In genomic region chr6:149484733-149485700, GRCh38 we compare ENCODE assay signal across 8 cellular contexts. TPM values are rescaled to one million over a fixed set of nuclear protein-coding genes. Genes with fewer than 3 reads are reported as not detected.
DNase-seq lines count a peak whose midpoint lies in the region; TF ChIP-seq lines count a peak whose summit lies in the region.

Gene ZC3H12D (minus strand): TSS chr6:149485014. CDS start chr6:149474543, 10,471 bp downstream.

- H3K27ac Mint-ChIP-seq in HFFc6, result no peak within 1 kb of the TSS; the same call in 1 of the 2 replicates

- no peaks in the 10 kb centered on the region for H3K36me3 ChIP-seq in cardiac muscle cell
- H3K36me3 ChIP-seq in BE2C, result no peaks in the 10 kb centered on the region

- H3K27me3 Mint-ChIP-seq in HFFc6 (ENCODE audit: insufficient read depth), result peaks cover 9% of the 10 kb centered on the region

- H3K36me3 Mint-ChIP-seq in HFFc6 (ENCODE audit: low read depth), result no peaks in the 10 kb centered on the region

- H3K27me3 ChIP-seq in cardiac muscle cell, result no peaks in the 10 kb centered on the region
- no peaks in the 10 kb centered on the region for H3K27me3 ChIP-seq in BE2C

- H3K27ac ChIP-seq in cardiac muscle cell, result no peak within 1 kb of the TSS

- H3K4me1 Mint-ChIP-seq in HFFc6 (ENCODE audit: low read depth), result peaks cover 11% of the 10 kb centered on the region

- H3K4me1 ChIP-seq in cardiac muscle cell (ENCODE audit: low read depth), result peaks cover 5% of the 10 kb centered on the region
- no peaks in the 10 kb centered on the region for H3K4me1 ChIP-seq in BE2C

- no peak within 1 kb of the TSS for H3K4me3 Mint-ChIP-seq in HFFc6

- no peak within 1 kb of the TSS for H3K4me3 ChIP-seq in cardiac muscle cell
- H3K4me3 ChIP-seq in BE2C (ENCODE audit: low read depth, low read length), result no peak within 1 kb of the TSS

- DNase-seq in HFFc6, result peak; percentile 26
- DNase-seq in NOMO-1 (lab: John Stamatoyannopoulos, UW; ENCODE audit: unreplicated experiment in 2 of 2), result peak; percentile 89 to 91
- peak; percentile 82 for DNase-seq in activated T-cell treated with anti-CD3 and anti-CD28 coated beads, Interleukin-2, amount 50 U/mL, for 1 hour
- DNase-seq in cardiac muscle cell (ENCODE audit: low read depth in 1 of 2, low spot score in 1 of 2), result peak in 1 of 2 donors; percentile 28
- peak; percentile 66 for DNase-seq in stimulated activated CD4-positive, alpha-beta T cell treated with anti-CD3 and anti-CD28 coated beads, Interleukin-2, amount 100 ng/mL, for 4 hours (ENCODE audit: low read depth)
- no peak for DNase-seq in BE2C
- DNase-seq in cortex of kidney (lab: John Stamatoyannopoulos, UW), result no peak

- H3K9me3 ChIP-seq in cardiac muscle cell (ENCODE audit: low read depth) (no peaks in the 10 kb centered on the region), BE2C (no peaks in the 10 kb centered on the region)

- no peaks in the 10 kb centered on the region for H3K9me3 Mint-ChIP-seq in HFFc6

- TF ChIP-seq CTCF in GM12873 (IDR thresholded peaks at IDR 0.05; ENCODE audit: insufficient read depth, low read depth, low read length, missing control alignments) (peak; percentile 68), HFFc6 (IDR thresholded peaks at IDR 0.05) (peak; percentile 21; the same call in 1 of the 2 replicates), cardiac muscle cell (IDR thresholded peaks at IDR 0.05; ENCODE audit: low read depth, low read length) (peak; percentile 7), BE2C (IDR thresholded peaks at IDR 0.05; ENCODE audit: low read depth, low read length) (no peak)

RNA-seq across cellular contexts. Expression of gene ZC3H12D, which starts in this region (rescaled TPM):
- under 1 TPM in 4 of 6 experiments, not detected in 2; 0.05 to 0.16 (median 0.10) TPM for total RNA-seq in HFFc6 (2021; fragmentation: NEBNext Ultra II Directional; extraction: Animal tissue kit (Norgen Biotek cat#: 25700))
- 0.07 and 0.24 TPM in 2 replicates for total RNA-seq in cardiac muscle cell
- 0.29 and 0.72 TPM in 2 replicates for polyA plus RNA-seq in cardiac muscle cell
- not detected for polyA plus RNA-seq in BE2C (2012; ENCODE audit: insufficient read depth, insufficient read length, low read depth)

Comparison
In these comparisons a context has a peak if more than half of its experiments do, and no peak if none do; other contexts are left out.
1. Peak in DNase-seq in HFFc6; RNA of the gene not detected or under 1 TPM.
2. DNase-seq: peak in NOMO-1 (2 of 2), activated T-cell treated with anti-CD3 and anti-CD28 coated beads, Interleukin-2, amount 50 U/mL, for 1 hour (single experiment) and stimulated activated CD4-positive, alpha-beta T cell treated with anti-CD3 and anti-CD28 coated beads, Interleukin-2, amount 100 ng/mL, for 4 hours (single experiment); none in BE2C (single experiment) and cortex of kidney (single experiment).